Comparison of ENCODE assay signal across 15 cellular contexts in the genomic region with DNA sequence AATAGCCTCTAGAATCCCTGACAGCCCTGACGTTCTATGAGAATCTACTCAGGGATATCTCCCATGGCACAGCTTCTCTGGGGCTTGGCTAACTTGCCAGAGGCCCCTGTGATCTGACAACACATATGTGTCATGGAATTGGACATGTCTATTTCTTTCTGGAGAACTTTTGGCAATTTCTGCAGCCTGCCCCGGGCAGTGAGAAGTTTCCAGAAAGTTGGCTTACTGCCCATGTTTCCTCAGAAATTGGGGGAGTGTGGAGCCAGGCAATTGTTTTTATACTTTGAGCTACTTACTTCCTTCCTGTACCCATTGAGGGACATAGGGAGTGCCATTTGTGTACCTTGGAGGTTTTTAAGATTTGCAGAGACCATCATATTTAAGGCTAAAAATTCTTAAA.
DNase-seq lines count a peak whose midpoint lies in the region; ATAC-seq and TF ChIP-seq lines count a peak whose summit lies in the region.
"Had no signal": no experiment of that assay in that cellular context is flagged by ENCODE, and none has a peak within 500 bp of the region (broad histone marks: within the 10 kb centered on the region; RNA-seq: fewer than 3 reads in every experiment).

No MANE protein-coding gene starts in this region.

- H3K9me3 ChIP-seq in heart right ventricle: no peaks in the 10 kb centered on the region
- no peaks in the 10 kb centered on the region for H3K9me3 ChIP-seq in right atrium auricular region
- no peaks in the 10 kb centered on the region for H3K9me3 ChIP-seq in psoas muscle
- H3K9me3 ChIP-seq: BLaER1 treated with 17β-estradiol and CSF1 and Interleukin-3, amounts not matched to agents 10 nM and 100 nM; HAP-1 had no signal

- WGBS in heart right ventricle, 2 donors: 31% methylated on average over 2 of the region's 2 CpGs
- WGBS in psoas muscle, 3 donors: 5 to 7% (median 6%) methylated on average over 2 of the region's 2 CpGs

- intact Hi-C loops in heart right ventricle (cut with DNase I): loop anchor here in 2 of 10 donors (5.0 to 10.0 kb wide), 2 partner anchors 69 to 71 kb away; no protein-coding TSS in a partner anchor
- intact Hi-C loops in psoas muscle (cut with DNase I): no loop called here

- peak in 1 of 2 donors; percentile 22 for DNase-seq in heart right ventricle
- DNase-seq in right atrium auricular region (ENCODE audit: low spot score): no peak
- DNase-seq in dermis blood vessel endothelial cell: peak; percentile 59
- DNase-seq in psoas muscle: no peak
- no peak for DNase-seq in NCI-H146 (lab: John Stamatoyannopoulos, UW)
- no peak for DNase-seq in SK-N-DZ (ENCODE audit: low spot score)
- DNase-seq: Calu3; CD8-positive, alpha-beta T cell; DMS 273 treated with DMSO at 0.1 percent for 48 hours; DMS53; DND-41; EL had no signal

- H3K36me3 ChIP-seq in heart right ventricle (peaks cover 0 to 71% (median 0%) of the 10 kb centered on the region in 9 donors), right atrium auricular region (no peaks in the 10 kb centered on the region), psoas muscle (ENCODE audit: insufficient read depth in 1 of 2, low read depth in 1 of 2) (peaks cover 0 to 4% of the 10 kb centered on the region in 2 donors)
- H3K36me3 ChIP-seq: HAP-1 had no signal

- peak overlapping the region in 7 of 10 donors; percentile 32 to 74 (median 37) for H3K27ac ChIP-seq in heart right ventricle
- no peak overlapping the region for H3K27ac ChIP-seq in right atrium auricular region
- H3K27ac ChIP-seq in psoas muscle: peak overlapping the region; percentile 30
- H3K27ac ChIP-seq: BLaER1 treated with 17β-estradiol and CSF1 and Interleukin-3, amounts not matched to agents 10 nM and 100 nM had no signal

- TF ChIP-seq CTCF in heart right ventricle (IDR thresholded peaks at IDR 0.05) (no peak), right atrium auricular region (IDR thresholded peaks at IDR 0.05) (no peak), psoas muscle (IDR thresholded peaks at IDR 0.05) (no peak)

- peaks cover 0 to 93% (median 38%) of the 10 kb centered on the region in 9 donors for H3K4me1 ChIP-seq in heart right ventricle
- H3K4me1 ChIP-seq in right atrium auricular region: peaks cover 0 to 34% of the 10 kb centered on the region in 2 donors
- H3K4me1 ChIP-seq in psoas muscle: no peaks in the 10 kb centered on the region
- H3K4me1 ChIP-seq: HAP-1 had no signal

- no peak overlapping the region for H3K4me3 ChIP-seq in heart right ventricle
- H3K4me3 ChIP-seq in right atrium auricular region: no peak overlapping the region
- H3K4me3 ChIP-seq in psoas muscle: no peak overlapping the region
- H3K4me3 ChIP-seq: BLaER1 treated with 17β-estradiol and CSF1 and Interleukin-3, amounts not matched to agents 10 nM and 100 nM; GM12878; HAP-1 had no signal

- H3K27me3 ChIP-seq in heart right ventricle: no peaks in the 10 kb centered on the region
- no peaks in the 10 kb centered on the region for H3K27me3 ChIP-seq in right atrium auricular region
- no peaks in the 10 kb centered on the region for H3K27me3 ChIP-seq in psoas muscle (ENCODE audit: insufficient read depth in 3 of 3, low read length in 2 of 3)
- H3K27me3 ChIP-seq: BLaER1 treated with 17β-estradiol and CSF1 and Interleukin-3, amounts not matched to agents 10 nM and 100 nM had no signal

- ATAC-seq in heart right ventricle (peak in 3 of 8 donors; percentile 7 to 32 (median 11)), psoas muscle (no peak)
- ATAC-seq: CD8-positive, alpha-beta T cell; GM12878 had no signal

Comparison
In these comparisons a context has a peak if more than half of its experiments do, and no peak if none do; other contexts are left out.
1. H3K27ac ChIP-seq: peak in heart right ventricle (7 of 10) and psoas muscle (single experiment); none in right atrium auricular region (0 of 2).